10 cellular contexts compared by ENCODE assay signal in the genomic region with DNA sequence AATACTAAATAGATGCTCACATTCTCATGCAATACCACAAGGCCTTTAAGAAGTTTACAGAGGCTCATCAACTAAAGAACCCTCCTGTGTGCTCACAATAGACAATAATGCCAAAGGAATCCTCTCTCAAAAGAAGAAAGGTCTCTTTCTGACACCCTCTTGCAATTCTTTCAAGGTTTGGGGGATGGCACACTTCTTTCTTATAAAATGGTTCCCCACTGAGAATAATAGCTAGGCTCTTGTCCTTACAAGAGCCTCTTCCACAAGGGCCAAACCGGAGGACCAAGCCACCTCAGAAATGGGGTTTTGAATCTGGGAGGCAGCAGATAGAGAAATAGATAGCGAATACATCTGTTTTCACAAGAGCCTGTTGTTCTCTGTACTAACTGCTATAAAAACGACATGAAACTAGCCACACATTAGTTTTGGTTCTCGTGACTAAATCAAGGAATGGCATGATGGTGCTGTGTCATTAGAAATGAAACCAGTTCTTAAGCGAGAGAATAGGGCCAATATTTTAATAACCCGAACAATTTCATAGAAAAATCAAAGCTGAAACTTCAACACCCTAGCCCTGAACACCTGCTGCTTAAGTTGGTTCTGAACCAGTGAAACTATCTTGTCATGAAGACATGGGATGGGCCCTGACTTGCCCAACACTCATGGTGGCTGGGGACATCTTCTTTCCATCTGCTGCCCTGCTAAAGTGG.
DNase-seq lines count a peak whose midpoint lies in the region; ATAC-seq, FAIRE-seq and TF ChIP-seq lines count a peak whose summit lies in the region.
"Had no signal": no experiment of that assay in that cellular context is flagged by ENCODE, and none has a peak within 500 bp of the region (broad histone marks: within the 10 kb centered on the region; RNA-seq: fewer than 3 reads in every experiment).

No MANE protein-coding gene starts in this region.

- H3K27ac Mint-ChIP-seq in activated CD8-positive, alpha-beta T cell treated with anti-CD3 and anti-CD28 coated beads for 36 hours, result peak overlapping the region; percentile 67

- no peak for TF ChIP-seq EP300 in transverse colon (IDR thresholded peaks at IDR 0.05; ENCODE audit: low read depth)

- H3K4me3 ChIP-seq in transverse colon, result no peak overlapping the region

- DNase-seq in GM18507 (ENCODE audit: extremely low spot score, insufficient read length, low read depth) (no peak), transverse colon (no peak), AG08395 (ENCODE audit: low spot score) (no peak), HUDEP-2 (lab: John Stamatoyannopoulos, UW; ENCODE audit: unreplicated experiment in 76 of 76) (no peak), NCI-H1417 treated with DMSO at 0.1 percent for 48 hours (lab: John Stamatoyannopoulos, UW) (no peak)
- no peak for DNase-seq in activated CD8-positive, alpha-beta T cell treated with anti-CD3 and anti-CD28 coated beads for 36 hours
- DNase-seq: DND-41; effector CD4-positive, alpha-beta T cell had no signal

- no peaks in the 10 kb centered on the region for H3K9me3 Mint-ChIP-seq in activated CD8-positive, alpha-beta T cell treated with anti-CD3 and anti-CD28 coated beads for 36 hours

- in situ Hi-C loops in transverse colon (cut with MboI; ENCODE audit: low pct_ligation_motif_present in 1 of 4, low pct_unique_long_range_greater_than_20kb in 1 of 4, low sequenced_read_pairs in 3 of 4), result no loop called here

- no peaks in the 10 kb centered on the region for H3K27me3 ChIP-seq in transverse colon

- no peak for TF ChIP-seq POLR2A in transverse colon (IDR thresholded peaks at IDR 0.05)

- H3K27me3 Mint-ChIP-seq in activated CD8-positive, alpha-beta T cell treated with anti-CD3 and anti-CD28 coated beads for 36 hours, result no peaks in the 10 kb centered on the region

- no peak overlapping the region for H3K4me3 Mint-ChIP-seq in activated CD8-positive, alpha-beta T cell treated with anti-CD3 and anti-CD28 coated beads for 36 hours

- TF ChIP-seq CTCF in activated CD8-positive, alpha-beta T cell treated with anti-CD3 and anti-CD28 coated beads for 36 hours (IDR thresholded peaks at IDR 0.05), result no peak
- no peak for TF ChIP-seq CTCF in transverse colon (IDR thresholded peaks at IDR 0.05)

- H3K27ac ChIP-seq in transverse colon, result peak overlapping the region in 1 of 4 donors; percentile 27

- 70 to 83% methylated on average over 5 to 6 of the region's 6 CpGs for WGBS in transverse colon (ENCODE audit: low coverage in 1 of 2), 2 donors

- H3K4me1 ChIP-seq in transverse colon, result peaks cover 0 to 6% (median 0%) of the 10 kb centered on the region in 4 donors

- peak; percentile 41 for ATAC-seq in GM21360 (IDR thresholded peaks at IDR 0.05; ENCODE audit: unreplicated experiment)
- peak; percentile 38 for ATAC-seq in HG03103 (IDR thresholded peaks at IDR 0.05; ENCODE audit: low read depth, unreplicated experiment)
- no peak for ATAC-seq in activated CD8-positive, alpha-beta T cell treated with anti-CD3 and anti-CD28 coated beads for 36 hours

- H3K9me3 ChIP-seq in transverse colon, result no peaks in the 10 kb centered on the region

- no peaks in the 10 kb centered on the region for H3K36me3 ChIP-seq in transverse colon

- H3K4me1 Mint-ChIP-seq in activated CD8-positive, alpha-beta T cell treated with anti-CD3 and anti-CD28 coated beads for 36 hours (ENCODE audit: low read depth), result peaks cover 67% of the 10 kb centered on the region

- CTCF ChIA-PET in activated CD8-positive, alpha-beta T cell treated with anti-CD3 and anti-CD28 coated beads for 36 hours (lab: Charles Lee), result interaction anchor here (0.7 to 2.0 kb wide), 5 partner anchors 11 to 106 kb away, joined by 3 to 6 read pairs (median 4); no protein-coding TSS in a partner anchor

- peak; percentile 94 for FAIRE-seq in GM18507 (lab: Jason Lieb, UNC)

- H3K36me3 Mint-ChIP-seq in activated CD8-positive, alpha-beta T cell treated with anti-CD3 and anti-CD28 coated beads for 36 hours (ENCODE audit: low read depth), result peaks cover 4% of the 10 kb centered on the region

- intact Hi-C loops in activated CD8-positive, alpha-beta T cell treated with anti-CD3 and anti-CD28 coated beads for 36 hours (cut with micrococcal nuclease), result no loop called here
- intact Hi-C loops in transverse colon (cut with DNase I; ENCODE audit: low total_unique reads), result no loop called here

- POLR2A ChIA-PET in activated CD8-positive, alpha-beta T cell treated with anti-CD3 and anti-CD28 coated beads for 36 hours (lab: Charles Lee), result interaction anchor here (0.6 to 4.2 kb wide), 10 partner anchors 11 to 75 kb away, joined by 3 to 16 read pairs (median 6); no protein-coding TSS in a partner anchor
